In the genomic region with DNA sequence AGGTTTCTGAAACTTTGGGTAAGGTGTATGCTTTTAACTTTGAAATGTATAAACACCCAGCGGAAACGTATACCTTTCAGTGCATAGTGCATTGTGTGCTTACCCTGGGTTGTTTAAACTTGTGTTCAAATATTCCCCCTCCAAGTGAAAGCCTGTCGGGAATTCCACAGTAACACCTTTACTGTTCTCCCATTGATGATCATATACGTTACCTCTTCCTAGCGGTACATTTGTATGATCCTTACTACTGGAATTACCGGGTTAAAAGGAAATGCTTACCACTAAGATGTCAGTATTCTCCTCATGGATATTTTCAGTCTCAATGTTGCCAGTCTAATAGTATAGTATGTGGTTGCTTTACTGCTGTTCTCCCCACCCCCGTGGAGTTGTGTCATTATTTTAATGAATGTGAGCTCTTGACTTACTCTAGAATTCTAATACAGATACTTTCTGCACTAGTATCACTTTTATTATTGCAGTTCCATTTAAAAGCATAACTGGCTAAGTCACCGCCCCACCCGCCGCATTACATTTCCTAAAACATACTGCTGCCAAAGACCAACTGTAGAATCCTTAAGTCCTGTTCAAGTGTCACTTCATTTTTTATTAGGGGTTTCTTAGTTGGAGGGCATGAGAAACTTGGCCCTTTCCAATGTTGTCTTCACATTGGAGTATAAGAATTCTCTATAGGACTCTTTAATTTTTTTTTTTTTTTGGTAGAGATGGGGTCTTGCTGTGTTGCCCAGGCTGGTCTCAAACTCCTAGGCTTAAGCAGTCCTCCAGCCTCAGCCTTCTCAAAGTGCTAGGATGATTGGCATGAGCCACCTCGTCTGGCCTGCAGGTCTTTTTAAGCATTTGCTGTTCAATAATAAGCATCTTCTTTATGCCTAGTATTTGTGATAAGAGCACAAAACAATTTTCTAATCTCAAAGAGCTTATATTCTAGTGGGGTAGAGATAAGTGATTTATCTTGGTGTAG, we compare ENCODE assay signal across 20 cellular contexts.
A peak's percentile ranks its signal among the peaks of the same experiment; 100 is the strongest.
DNase-seq lines count a peak whose midpoint lies in the region; ATAC-seq lines count a peak whose summit lies in the region.
"Had no signal": no experiment of that assay in that cellular context is flagged by ENCODE, and none has a peak within 500 bp of the region (broad histone marks: within the 10 kb centered on the region; RNA-seq: fewer than 3 reads in every experiment).

No MANE protein-coding gene starts in this region.

- H3K27ac Mint-ChIP-seq in central memory CD8-positive, alpha-beta T cell (ENCODE audit: low read depth): peak overlapping the region; percentile 22

- H3K4me3 Mint-ChIP-seq in central memory CD8-positive, alpha-beta T cell: no peak overlapping the region
- H3K4me3 Mint-ChIP-seq: H9 had no signal

- H3K27me3 Mint-ChIP-seq in central memory CD8-positive, alpha-beta T cell: no peaks in the 10 kb centered on the region

- in situ Hi-C loops in KBM-7 (cut with MboI; ENCODE audit: low pct_unique_long_range_greater_than_20kb, low sequenced_read_pairs): no loop called here

- peak; percentile 34 for DNase-seq in NCI-H82 (lab: John Stamatoyannopoulos, UW)
- DNase-seq in NCI-H82 treated with DMSO at 0.1 percent for 48 hours (lab: John Stamatoyannopoulos, UW; ENCODE audit: unreplicated experiment): no peak
- DNase-seq in stimulated activated CD4-positive, alpha-beta T cell treated with anti-CD3 and anti-CD28 coated beads, Interleukin-15, amount 100 ng/mL, for 48 hours (ENCODE audit: low read depth in 2 of 2): peak; percentile 13 to 15
- no peak for DNase-seq in stimulated activated CD4-positive, alpha-beta T cell treated with anti-CD3 and anti-CD28 coated beads, Interleukin-4, amount 100 ng/mL, for 4 hours
- DNase-seq in central memory CD8-positive, alpha-beta T cell (ENCODE audit: low spot score in 2 of 2): no peak
- peak; percentile 48 for DNase-seq in stimulated activated CD8-positive, alpha-beta memory T cell treated with anti-CD3 and anti-CD28 coated beads, Interleukin-4, amount 100 ng/mL, for 48 hours
- no peak for DNase-seq in NCI-H446 treated with DMSO at 0.1 percent for 48 hours (lab: John Stamatoyannopoulos, UW)
- no peak for DNase-seq in KBM-7
- DNase-seq: activated CD4-positive, CD25-positive, alpha-beta regulatory T cell; activated CD8-positive, alpha-beta memory T cell treated with anti-CD3 and anti-CD28 coated beads, Interleukin-2, amount 50 U/mL, for 48 hours; body of pancreas; Calu3; colonic mucosa; EL; H9; mesenchymal stem cell; NCI-H1105 treated with DMSO at 0.1 percent for 48 hours; NCI-H524; SK-N-SH; uterus had no signal

- H3K9me3 Mint-ChIP-seq in central memory CD8-positive, alpha-beta T cell: no peaks in the 10 kb centered on the region
- H3K9me3 Mint-ChIP-seq: H9 had no signal

- H3K36me3 Mint-ChIP-seq in central memory CD8-positive, alpha-beta T cell (ENCODE audit: insufficient read depth): peaks cover 38% of the 10 kb centered on the region

- no peak for ATAC-seq in central memory CD8-positive, alpha-beta T cell (replicated peaks; ENCODE audit: extremely low read depth, poor library complexity, severe bottlenecking)
- ATAC-seq: body of pancreas had no signal

- no peaks in the 10 kb centered on the region for H3K4me1 Mint-ChIP-seq in central memory CD8-positive, alpha-beta T cell

Comparison
In these comparisons a context has a peak if more than half of its experiments do, and no peak if none do; other contexts are left out.
1. DNase-seq: peak in NCI-H82 (single experiment), stimulated activated CD4-positive, alpha-beta T cell treated with anti-CD3 and anti-CD28 coated beads, Interleukin-15, amount 100 ng/mL, for 48 hours (2 of 2) and stimulated activated CD8-positive, alpha-beta memory T cell treated with anti-CD3 and anti-CD28 coated beads, Interleukin-4, amount 100 ng/mL, for 48 hours (single experiment); none in NCI-H82 treated with DMSO at 0.1 percent for 48 hours (single experiment), stimulated activated CD4-positive, alpha-beta T cell treated with anti-CD3 and anti-CD28 coated beads, Interleukin-4, amount 100 ng/mL, for 4 hours (0 of 2), central memory CD8-positive, alpha-beta T cell (0 of 2), NCI-H446 treated with DMSO at 0.1 percent for 48 hours (single experiment) and KBM-7 (single experiment).